ENCODE assay signal across 2 cellular contexts in genomic region chr9:21974230-21974541, GRCh38.
TF ChIP-seq lines count a peak whose summit lies in the region.

No MANE protein-coding gene starts in this region.

TF ChIP-seq in HEK293, 187 proteins besides CTCF, POLR2A, EP300 and RAD21:
- TF ChIP-seq ZNF140 (tag by site-specific recombination; IDR thresholded peaks at IDR 0.05) (no peak), IKZF3 (tag by site-specific recombination; IDR thresholded peaks at IDR 0.05) (0 out of 2 replicates have a peak, but pooled peaks have one; percentile 21), ZSCAN30 (tag by site-specific recombination; IDR thresholded peaks at IDR 0.05) (no peak)

TF ChIP-seq in GM12878, 131 proteins besides CTCF, POLR2A, EP300 and RAD21:
- TF ChIP-seq MLLT1 (IDR thresholded peaks at IDR 0.05) (no peak), EZH2 (IDR thresholded peaks at IDR 0.05; ENCODE audit: borderline replicate concordance, control insufficient read depth, low read depth, low read length) (0 out of 2 replicates have a peak, but pooled peaks have one; percentile 59), ZBTB4 (CRISPR knock-in tag; IDR thresholded peaks at IDR 0.05) (no peak), ZNF592 (IDR thresholded peaks at IDR 0.05) (no peak)
